10 cellular contexts compared by ENCODE assay signal in genomic region chr14:104970231-104971068, GRCh38. TPM values are rescaled to one million over a fixed set of nuclear protein-coding genes. Genes with fewer than 3 reads are reported as not detected.
DNase-seq lines count a peak whose midpoint lies in the region; ATAC-seq, FAIRE-seq and TF ChIP-seq lines count a peak whose summit lies in the region.
"Had no signal": no experiment of that assay in that cellular context is flagged by ENCODE, and none has a peak within 500 bp of the region (broad histone marks: within the 10 kb centered on the region; RNA-seq: fewer than 3 reads in every experiment).

No MANE protein-coding gene starts in this region.

- peak overlapping the region; percentile 98 for H3K27ac ChIP-seq in keratinocyte (ENCODE audit: control insufficient read depth, insufficient read depth, low read length)
- peak overlapping the region in 2 of 3 donors; percentile 49 to 84 for H3K27ac ChIP-seq in thyroid gland

- H3K9me1 ChIP-seq in keratinocyte (ENCODE audit: control insufficient read depth, extremely low read depth, insufficient read depth, low read length): no peaks in the 10 kb centered on the region

- no peak overlapping the region for H2AFZ ChIP-seq in keratinocyte (ENCODE audit: control insufficient read depth, low read length)

- peak; percentile 97 for FAIRE-seq in keratinocyte (lab: Jason Lieb, UNC)

- no peak for TF ChIP-seq POLR2A in thyroid gland (IDR thresholded peaks at IDR 0.05)

- peaks cover 4% of the 10 kb centered on the region for H4K20me1 ChIP-seq in keratinocyte (ENCODE audit: control insufficient read depth, extremely low read depth, insufficient read depth, low read length)

- H3K4me3 ChIP-seq in astrocyte of the spinal cord (ENCODE audit: low read depth, low read length) (peak overlapping the region; percentile 46), keratinocyte (ENCODE audit: control insufficient read depth in 2 of 3, extremely low read depth in 1 of 3, insufficient read depth in 2 of 3, low read depth in 1 of 3, low read length in 3 of 3) (peak overlapping the region; percentile 93 to 94 (median 93)), thyroid gland (replicated peaks in 1 of 3) (no peak overlapping the region)

- TF ChIP-seq CTCF in astrocyte of the spinal cord (IDR thresholded peaks at IDR 0.05; ENCODE audit: low read depth, low read length): no peak
- TF ChIP-seq CTCF in keratinocyte (optimal IDR thresholded peaks at IDR 0.05 in 1 of 3, IDR thresholded peaks at IDR 0.05 in 1 of 3, conservative IDR thresholded peaks at IDR 0.05 in 1 of 3; ENCODE audit: extremely low read depth in 1 of 3, insufficient read depth in 2 of 3, low read length in 3 of 3): no peak
- TF ChIP-seq CTCF in thyroid gland (IDR thresholded peaks at IDR 0.05): no peak

- H3K36me3 ChIP-seq in keratinocyte (ENCODE audit: control insufficient read depth in 2 of 2, extremely low read depth in 1 of 2, insufficient read depth in 2 of 2, low read length in 2 of 2): peaks cover 1 to 9% of the 10 kb centered on the region in 2 experiments
- no peaks in the 10 kb centered on the region for H3K36me3 ChIP-seq in thyroid gland

- H3K4me2 ChIP-seq in keratinocyte (ENCODE audit: control insufficient read depth, extremely low read depth, insufficient read depth, low read depth, low read length): peak overlapping the region; percentile 99

- H3K9ac ChIP-seq in keratinocyte (ENCODE audit: control insufficient read depth, extremely low read depth, insufficient read depth, low read length): peak overlapping the region; percentile 100

- in situ Hi-C loops in astrocyte of the spinal cord (cut with HindIII; ENCODE audit: low sequenced_read_pairs): no loop called here

- H3K4me1 ChIP-seq in keratinocyte (ENCODE audit: control insufficient read depth, extremely low read depth, insufficient read depth, low read length) (peaks cover 80% of the 10 kb centered on the region), thyroid gland (peaks cover 63 to 85% of the 10 kb centered on the region in 2 donors)

- H3K27me3 ChIP-seq in keratinocyte (ENCODE audit: control insufficient read depth, extremely low read depth, insufficient read depth, low read length) (no peaks in the 10 kb centered on the region), thyroid gland (no peaks in the 10 kb centered on the region)

- DNase-seq in HPDE6-E6E7 (ENCODE audit: extremely low spot score) (peak; percentile 78), astrocyte of the spinal cord (ENCODE audit: low read depth, low spot score) (peak; percentile 94), keratinocyte (ENCODE audit: low read depth, low spot score) (peak; percentile 92), thyroid gland (no peak), NCI-H748 (lab: John Stamatoyannopoulos, UW; ENCODE audit: unreplicated experiment) (no peak), putamen (ENCODE audit: low spot score) (no peak), globus pallidus (ENCODE audit: low spot score) (no peak)
- DNase-seq: activated CD8-positive, alpha-beta memory T cell treated with anti-CD3 and anti-CD28 coated beads, Interleukin-2, amount 50 U/mL, for 4 hours; NCI-H187 had no signal

- H3K9me3 ChIP-seq in keratinocyte (ENCODE audit: control insufficient read depth, low read depth, low read length) (no peaks in the 10 kb centered on the region), thyroid gland (no peaks in the 10 kb centered on the region)

- peaks cover 58% of the 10 kb centered on the region for H3K79me2 ChIP-seq in keratinocyte (ENCODE audit: control insufficient read depth, insufficient read depth, low read length)

- intact Hi-C loops in thyroid gland (cut with DNase I): loop anchor here (10.0 kb wide), 1 partner anchor 146 kb away; no protein-coding TSS in a partner anchor

- WGBS in thyroid gland, 2 donors: 82 to 83% methylated on average over 10 to 14 of the region's 19 CpGs

- ATAC-seq in HG02852 (IDR thresholded peaks at IDR 0.05; ENCODE audit: unreplicated experiment): no peak

- dilution Hi-C loops in keratinocyte (cut with MboI; ENCODE audit: extremely low pct_ligation_motif_present, low sequenced_read_pairs): no loop called here

RNA-seq across cellular contexts. Expression of gene AHNAK2, which starts 7.7 kb away (rescaled TPM):
- polyA plus RNA-seq in keratinocyte: 142 to 198 TPM (median 164 TPM) in 3 replicates
- 725 TPM for polyA plus RNA-seq in keratinocyte (2011; ENCODE audit: low read depth)
- 78.9 and 92.5 TPM in 2 replicates for polyA plus RNA-seq in keratinocyte (2011; cell fraction: cytosol; rRNA removed)
- 988 and 1,021 TPM in 2 replicates for polyA plus RNA-seq in keratinocyte (2011; cell fraction: nucleus; rRNA removed)
- 289 and 443 TPM in 2 replicates for polyA plus RNA-seq in keratinocyte (2012; ENCODE audit: low replicate concordance)
- 622 to 721 TPM (median 625 TPM) in 3 replicates for polyA minus RNA-seq in keratinocyte
- 342 TPM for polyA minus RNA-seq in keratinocyte (2011; cell fraction: cytosol; rRNA and poly(A)+ RNA removed)
- polyA minus RNA-seq in keratinocyte (2011; cell fraction: nucleus; rRNA and poly(A)+ RNA removed): 1,549 and 2,078 TPM in 2 replicates
- total RNA-seq in thyroid gland: 10 to 100 TPM in 1 of 4 donors, 1 to 10 TPM in 3; 3.7 to 12.5 (median 6.9) TPM

RNA-seq across cellular contexts. Expression of gene CLBA1, which starts 15.1 kb away (rescaled TPM):
- polyA plus RNA-seq in keratinocyte: 8.6 to 11.7 TPM (median 9.1 TPM) in 3 replicates
- polyA plus RNA-seq in keratinocyte (2011; ENCODE audit: low read depth): 3.3 TPM
- polyA plus RNA-seq in keratinocyte (2011; cell fraction: cytosol; rRNA removed): 8.1 and 9.8 TPM in 2 replicates
- 22.6 and 24.3 TPM in 2 replicates for polyA plus RNA-seq in keratinocyte (2011; cell fraction: nucleus; rRNA removed)
- polyA plus RNA-seq in keratinocyte (2012; ENCODE audit: low replicate concordance): 10.3 and 10.9 TPM in 2 replicates
- 5.1 to 5.2 TPM (median 5.1 TPM) in 3 replicates for polyA minus RNA-seq in keratinocyte
- 6.5 TPM for polyA minus RNA-seq in keratinocyte (2011; cell fraction: cytosol; rRNA and poly(A)+ RNA removed)
- 7.3 and 15.5 TPM in 2 replicates for polyA minus RNA-seq in keratinocyte (2011; cell fraction: nucleus; rRNA and poly(A)+ RNA removed)
- 10 to 100 TPM; 16.8 to 31.6 (median 20.9) TPM for total RNA-seq in thyroid gland

RNA-seq across cellular contexts. Expression of gene PLD4, which starts 45.8 kb away (rescaled TPM):
- polyA plus RNA-seq in keratinocyte: 0.01 TPM in 1 of 3 replicates, not detected in the others
- not detected for polyA plus RNA-seq in keratinocyte (2011; ENCODE audit: low read depth)
- polyA plus RNA-seq in keratinocyte (2011; cell fraction: cytosol; rRNA removed): not detected in 2 replicates
- polyA plus RNA-seq in keratinocyte (2011; cell fraction: nucleus; rRNA removed): not detected in 2 replicates
- 0.87 TPM in 1 of 2 replicates, not detected in the other for polyA plus RNA-seq in keratinocyte (2012; ENCODE audit: low replicate concordance)
- 0.07 TPM in 1 of 3 replicates, not detected in the others for polyA minus RNA-seq in keratinocyte
- polyA minus RNA-seq in keratinocyte (2011; cell fraction: cytosol; rRNA and poly(A)+ RNA removed): not detected
- not detected in 2 replicates for polyA minus RNA-seq in keratinocyte (2011; cell fraction: nucleus; rRNA and poly(A)+ RNA removed)
- under 1 TPM in 2 of 4 donors, not detected in 2; 0.13 to 0.33 TPM for total RNA-seq in thyroid gland

RNA-seq across cellular contexts. Expression of gene CDCA4, which starts 50.4 kb away (rescaled TPM):
- 29.8 to 48.7 TPM (median 35.7 TPM) in 3 replicates for polyA plus RNA-seq in keratinocyte
- polyA plus RNA-seq in keratinocyte (2011; ENCODE audit: low read depth): 5.3 TPM
- polyA plus RNA-seq in keratinocyte (2011; cell fraction: cytosol; rRNA removed): 22.7 and 31.2 TPM in 2 replicates
- polyA plus RNA-seq in keratinocyte (2011; cell fraction: nucleus; rRNA removed): 30.3 and 36.4 TPM in 2 replicates
- 15.0 and 47.2 TPM in 2 replicates for polyA plus RNA-seq in keratinocyte (2012; ENCODE audit: low replicate concordance)
- polyA minus RNA-seq in keratinocyte: 21.6 to 29.0 TPM (median 28.1 TPM) in 3 replicates
- 44.7 TPM for polyA minus RNA-seq in keratinocyte (2011; cell fraction: cytosol; rRNA and poly(A)+ RNA removed)
- 20.9 and 27.0 TPM in 2 replicates for polyA minus RNA-seq in keratinocyte (2011; cell fraction: nucleus; rRNA and poly(A)+ RNA removed)
- 1 to 10 TPM; 5.8 to 8.1 (median 7.3) TPM for total RNA-seq in thyroid gland

Comparison
In these comparisons a context has a peak if more than half of its experiments do, and no peak if none do; other contexts are left out.
1. DNase-seq: peak in HPDE6-E6E7 (single experiment), astrocyte of the spinal cord (single experiment) and keratinocyte (single experiment); none in thyroid gland (0 of 2), NCI-H748 (single experiment), putamen (single experiment) and globus pallidus (single experiment).
2. H3K4me3 ChIP-seq: peak in astrocyte of the spinal cord (single experiment) and keratinocyte (3 of 3); none in thyroid gland (0 of 3).